ENCODE assay signal across 20 cellular contexts in genomic region chr2:120444691-120445240, GRCh38.
"Had no signal": no experiment of that assay in that cellular context is flagged by ENCODE, and none has a peak within 500 bp of the region (broad histone marks: within the 10 kb centered on the region; RNA-seq: fewer than 3 reads in every experiment).

No MANE protein-coding gene starts in this region.

- H3K4me1 Mint-ChIP-seq: stimulated activated memory B cell treated with anti-CD40 and anti-IgM and Interleukin-4, amounts not matched to agents 10 μg/mL and 1 μg/mL and 100 μg/mL, for 72 hours had no signal

- H3K27ac ChIP-seq: gastrocnemius medialis, right atrium auricular region, transverse colon, upper lobe of right lung, uterus had no signal

- H3K9me3 Mint-ChIP-seq: naive thymus-derived CD4-positive, alpha-beta T cell; stimulated activated memory B cell treated with anti-CD40 and anti-IgM and Interleukin-4, amounts not matched to agents 10 μg/mL and 1 μg/mL and 100 μg/mL, for 72 hours; stimulated activated naive CD8-positive, alpha-beta T cell treated with anti-CD3 and anti-CD28 coated beads, Interleukin-15, Interleukin-2, amounts not matched to agents 100 ng/mL and 50 ng/mL, for 24 hours had no signal

- H3K36me3 ChIP-seq: gastrocnemius medialis, pancreas, right atrium auricular region, transverse colon, upper lobe of right lung, uterus had no signal

- ATAC-seq: left lobe of liver; naive thymus-derived CD4-positive, alpha-beta T cell; sciatic nerve; stimulated activated memory B cell treated with anti-CD40 and anti-IgM and Interleukin-4, amounts not matched to agents 10 μg/mL and 1 μg/mL and 100 μg/mL, for 72 hours; upper lobe of right lung had no signal

- H3K27ac Mint-ChIP-seq: naive thymus-derived CD4-positive, alpha-beta T cell; progenitor cell of endocrine pancreas; stimulated activated memory B cell treated with anti-CD40 and anti-IgM and Interleukin-4, amounts not matched to agents 10 μg/mL and 1 μg/mL and 100 μg/mL, for 72 hours; stimulated activated naive CD8-positive, alpha-beta T cell treated with anti-CD3 and anti-CD28 coated beads, Interleukin-15, Interleukin-2, amounts not matched to agents 100 ng/mL and 50 ng/mL, for 24 hours had no signal

- FAIRE-seq: colon, kidney, pancreas had no signal

- H3K4me3 ChIP-seq: dorsolateral prefrontal cortex, gastrocnemius medialis, pancreas, right atrium auricular region, transverse colon, upper lobe of right lung, uterus had no signal

- H3K4me3 Mint-ChIP-seq: stimulated activated memory B cell treated with anti-CD40 and anti-IgM and Interleukin-4, amounts not matched to agents 10 μg/mL and 1 μg/mL and 100 μg/mL, for 72 hours; stimulated activated naive CD8-positive, alpha-beta T cell treated with anti-CD3 and anti-CD28 coated beads, Interleukin-15, Interleukin-2, amounts not matched to agents 100 ng/mL and 50 ng/mL, for 24 hours had no signal

- H3K27me3 ChIP-seq: pancreas, right atrium auricular region had no signal

- DNase-seq: cerebellar nuclear complex; effector CD4-positive, alpha-beta T cell; gastrocnemius medialis; kidney; midbrain; naive thymus-derived CD4-positive, alpha-beta T cell; occipital lobe; stimulated activated CD4-positive, alpha-beta T cell treated with anti-CD3 and anti-CD28 coated beads, Interleukin-4, amount 100 ng/mL, for 4 hours; transverse colon; upper lobe of right lung; uterus had no signal

- H3K9me3 ChIP-seq: gastrocnemius medialis, pancreas, right atrium auricular region, transverse colon, upper lobe of right lung, uterus had no signal

- H3K36me3 Mint-ChIP-seq: naive thymus-derived CD4-positive, alpha-beta T cell; stimulated activated memory B cell treated with anti-CD40 and anti-IgM and Interleukin-4, amounts not matched to agents 10 μg/mL and 1 μg/mL and 100 μg/mL, for 72 hours had no signal
